Comparison of ENCODE assay signal across 9 cellular contexts in the genomic region with DNA sequence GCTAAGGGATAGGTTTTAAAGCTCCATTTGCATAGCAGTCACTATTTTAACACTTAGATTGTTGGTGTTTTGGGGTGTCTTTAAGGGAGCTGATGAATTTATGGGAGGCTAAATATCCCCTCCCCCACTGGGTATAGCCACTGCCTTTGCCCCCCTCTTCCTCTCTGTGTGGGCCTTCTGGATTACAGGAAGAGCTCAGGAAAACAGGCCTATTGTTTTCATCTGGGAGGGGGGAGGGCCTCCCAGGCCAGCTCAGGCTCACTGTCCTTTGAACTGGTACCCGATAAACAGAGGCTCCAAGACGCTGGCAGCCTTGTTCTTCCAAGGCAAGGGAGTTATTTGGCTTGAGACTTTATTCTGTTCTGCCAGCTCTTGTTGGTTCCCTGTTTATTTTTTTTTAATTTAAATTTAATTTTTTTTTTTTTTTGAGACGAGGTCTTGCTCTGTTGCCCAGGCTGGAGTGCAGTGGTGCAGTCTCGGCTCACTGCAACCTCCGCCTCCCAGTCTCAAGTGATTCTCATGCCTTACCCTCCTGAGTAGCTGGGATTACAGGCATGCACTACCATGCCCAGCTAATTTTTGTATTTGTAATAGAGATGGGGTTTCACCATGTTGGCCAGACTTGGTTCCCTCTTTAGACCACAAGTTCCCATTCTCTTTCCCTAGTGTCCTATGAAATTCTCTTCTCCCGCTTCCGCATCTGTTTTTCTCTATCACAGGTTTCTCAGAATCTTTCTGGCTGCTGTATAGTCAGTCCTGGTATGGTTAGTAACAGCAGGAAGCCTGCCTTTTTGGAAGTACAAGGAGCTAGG. TPM values are rescaled to one million over a fixed set of nuclear protein-coding genes. Genes with fewer than 3 reads are reported as not detected.
DNase-seq lines count a peak whose midpoint lies in the region; ATAC-seq, FAIRE-seq and TF ChIP-seq lines count a peak whose summit lies in the region.
"Had no signal": no experiment of that assay in that cellular context is flagged by ENCODE, and none has a peak within 500 bp of the region (broad histone marks: within the 10 kb centered on the region; RNA-seq: fewer than 3 reads in every experiment).

No MANE protein-coding gene starts in this region.

- ATAC-seq in HepG2 (peak; percentile 75), HG03095 (IDR thresholded peaks at IDR 0.05; ENCODE audit: unreplicated experiment) (no peak), HG02884 (IDR thresholded peaks at IDR 0.05; ENCODE audit: unreplicated experiment) (no peak)

- peak; percentile 31 for DNase-seq in NCI-H510A (lab: John Stamatoyannopoulos, UW)
- DNase-seq in H1 (ENCODE audit: low read depth in 1 of 2, low spot score in 2 of 2) = no peak
- DNase-seq in HepG2 (ENCODE audit: low spot score) = peak; percentile 74
- DNase-seq in activated CD4-positive, alpha-beta T cell treated with anti-CD3 and anti-CD28 coated beads for 48 hours = no peak
- no peak for DNase-seq in DMS 273 treated with DMSO at 0.1 percent for 48 hours (lab: John Stamatoyannopoulos, UW)
- DNase-seq: NCI-H2171 treated with DMSO at 0.1 percent for 48 hours had no signal

- H3K79me2 ChIP-seq in H1 (ENCODE audit: control insufficient read depth in 1 of 2, insufficient read depth in 2 of 2, low read length in 2 of 2) = peaks cover 0 to 39% of the 10 kb centered on the region in 2 experiments; a peak in 2 of 4 replicates
- H3K79me2 ChIP-seq in HepG2 (ENCODE audit: insufficient read depth, low read length) = peaks cover 48% of the 10 kb centered on the region

- TF ChIP-seq POLR2A in H1 (IDR thresholded peaks at IDR 0.05; ENCODE audit: control extremely low read depth in 1 of 2, low read depth in 2 of 2, low read length in 2 of 2) (no peak), HepG2 (IDR thresholded peaks at IDR 0.05; ENCODE audit: insufficient read depth in 1 of 2, low read depth in 2 of 2, low read length in 2 of 2) (no peak)

- TF ChIP-seq CTCF in H1 (IDR thresholded peaks at IDR 0.05; ENCODE audit: control extremely low read depth in 1 of 3, insufficient read depth in 1 of 3, low read depth in 1 of 3, low read length in 3 of 3) = no peak
- no peak for TF ChIP-seq CTCF in HepG2 (CRISPR knock-in tag; IDR thresholded peaks at IDR 0.05)

- H3K4ac ChIP-seq in H1 (replicated peaks; ENCODE audit: insufficient read length, low read depth, low read length) = peak overlapping the region; percentile 76

- no peak overlapping the region for H2BK15ac ChIP-seq in H1 (ENCODE audit: low read length)

- no TSS peak for BruUV-seq in HepG2 (replicated peaks; lab: Mats Ljungman, UMichigan)

- no peak for FAIRE-seq in H1 (lab: Jason Lieb, UNC)
- peak; percentile 75 for FAIRE-seq in HepG2 (lab: Jason Lieb, UNC)

- 0 out of 2 replicates have a peak overlapping the region, but pooled peaks have one; percentile 81 for H2BK12ac ChIP-seq in H1 (ENCODE audit: low read depth, low read length)

- H4K91ac ChIP-seq in H1 (replicated peaks; ENCODE audit: insufficient read length, low read length) = peak overlapping the region; percentile 63

- H2BK5ac ChIP-seq in H1 (ENCODE audit: low read depth, low read length) = peak overlapping the region; percentile 95; the same call in 1 of the 2 replicates

- H3K9ac ChIP-seq in H1 (replicated peaks in 1 of 4; ENCODE audit: extremely low read depth in 1 of 4, low read depth in 3 of 4, low read length in 3 of 4) = no peak overlapping the region
- H3K9ac ChIP-seq in HepG2 (ENCODE audit: insufficient read depth, low read depth, low read length) = peak overlapping the region; percentile 36; the same call in 1 of the 2 replicates
- no peak overlapping the region for H3K9ac ChIP-seq in stomach smooth muscle (ENCODE audit: low read length in 2 of 2)

- peak overlapping the region; percentile 16 for H2BK120ac ChIP-seq in H1 (replicated peaks; ENCODE audit: low read depth, low read length)

- peaks cover 11% of the 10 kb centered on the region for H3K79me1 ChIP-seq in H1 (ENCODE audit: low read depth, low read length)

- no peak overlapping the region for H3K14ac ChIP-seq in H1 (ENCODE audit: insufficient read length)

- H4K5ac ChIP-seq in H1 (ENCODE audit: insufficient read length, low read depth, low read length) = peak overlapping the region; percentile 35

- H3K23ac ChIP-seq in H1 (ENCODE audit: insufficient read length) = no peak overlapping the region

- H3K4me1 ChIP-seq in H1 (replicated peaks in 1 of 4; ENCODE audit: control insufficient read depth in 3 of 4, insufficient read depth in 4 of 4, low read length in 3 of 4) (peaks cover 26 to 46% (median 37%) of the 10 kb centered on the region in 4 experiments), HepG2 (ENCODE audit: insufficient read depth, low read length) (peaks cover 70% of the 10 kb centered on the region), stomach smooth muscle (ENCODE audit: control insufficient read depth, insufficient read depth, low read length) (peaks cover 17% of the 10 kb centered on the region)

- H3K4me2 ChIP-seq in H1 (ENCODE audit: insufficient read depth in 1 of 2, low read depth in 2 of 2, low read length in 2 of 2) = peak overlapping the region; percentile 54 to 59
- H3K4me2 ChIP-seq in HepG2 (ENCODE audit: low read depth, low read length) = peak overlapping the region; percentile 62

- TF ChIP-seq EP300 in H1 (IDR thresholded peaks at IDR 0.05; ENCODE audit: borderline replicate concordance in 1 of 2, low read depth in 2 of 2, low read length in 2 of 2) (no peak), HepG2 (IDR thresholded peaks at IDR 0.05; ENCODE audit: low read depth in 2 of 2, low read length in 2 of 2) (peak in 1 of 2 experiments; percentile 72; a peak in 2 of 4 replicates), HepG2 (CRISPR knock-in tag; IDR thresholded peaks at IDR 0.05; ENCODE audit: borderline replicate concordance) (peak; percentile 53; the same call in 1 of the 2 replicates)

- POLR2A ChIA-PET in H1 (lab: Charles Lee; ENCODE audit: partially characterized antibody) = interaction anchor here (0.6 to 2.8 kb wide), 16 partner anchors 8 to 493 kb away, joined by 3 to 15 read pairs (median 3); a partner anchor contains a TSS
- POLR2A ChIA-PET in HepG2 (lab: Yijun Ruan, JAX) = interaction anchor here (0.8 to 2.0 kb wide), 13 partner anchors 9 to 150 kb away, joined by 3 to 12 read pairs (median 5); a partner anchor contains a TSS

- H3K9me3 ChIP-seq in H1 (ENCODE audit: insufficient read depth in 2 of 2, low read depth in 1 of 2, low read length in 1 of 2) = no peaks in the 10 kb centered on the region
- no peaks in the 10 kb centered on the region for H3K9me3 ChIP-seq in HepG2 (ENCODE audit: low read length)
- no peaks in the 10 kb centered on the region for H3K9me3 ChIP-seq in stomach smooth muscle (ENCODE audit: control insufficient read depth in 2 of 2, low read length in 2 of 2)

- peak overlapping the region; percentile 62 for H3K27ac ChIP-seq in H1 (ENCODE audit: low read depth, low read length)
- peak overlapping the region; percentile 57 for H3K27ac ChIP-seq in HepG2 (ENCODE audit: extremely low read length, insufficient read depth, low read length)
- H3K27ac ChIP-seq in stomach smooth muscle (ENCODE audit: low read length) = peak overlapping the region; percentile 24

- H3K27me3 ChIP-seq in H1 (replicated peaks in 1 of 4; ENCODE audit: control insufficient read depth in 3 of 4, extremely low read depth in 1 of 4, insufficient read depth in 3 of 4, low read length in 3 of 4) (no peaks in the 10 kb centered on the region), HepG2 (ENCODE audit: control insufficient read depth in 1 of 2, insufficient read depth in 2 of 2, low read length in 2 of 2) (no peaks in the 10 kb centered on the region), stomach smooth muscle (ENCODE audit: control insufficient read depth in 1 of 2, insufficient read depth in 2 of 2, low read length in 2 of 2) (no peaks in the 10 kb centered on the region)

- H3K36me3 ChIP-seq in H1 (ENCODE audit: control insufficient read depth in 2 of 4, insufficient read depth in 4 of 4, low read length in 3 of 4) = no peaks in the 10 kb centered on the region
- peaks cover 11 to 42% of the 10 kb centered on the region in 2 experiments for H3K36me3 ChIP-seq in HepG2 (replicated peaks in 1 of 2; ENCODE audit: control insufficient read depth in 1 of 2, insufficient read depth in 2 of 2, low read length in 2 of 2)
- peaks cover 0 to 10% of the 10 kb centered on the region in 2 donors for H3K36me3 ChIP-seq in stomach smooth muscle (ENCODE audit: control insufficient read depth in 2 of 2, insufficient read depth in 2 of 2, low read length in 2 of 2)

- H4K8ac ChIP-seq in H1 (ENCODE audit: extremely low read depth, insufficient read depth, low read length) = no peak overlapping the region

- intact Hi-C loops in HepG2 (cut with micrococcal nuclease; ENCODE audit: unreplicated experiment) = no loop called here

- peaks cover under 1% of the 10 kb centered on the region; the same call in 1 of the 2 replicates for H3K23me2 ChIP-seq in H1 (ENCODE audit: low read depth, low read length)

- H3K56ac ChIP-seq in H1 (replicated peaks; ENCODE audit: insufficient read length, low read depth, low read length) = peak overlapping the region; percentile 73

- peak overlapping the region; percentile 93; the same call in 1 of the 2 replicates for H2AK5ac ChIP-seq in H1 (ENCODE audit: low read depth, low read length)

- no peak overlapping the region for H2AFZ ChIP-seq in H1 (ENCODE audit: low read length)
- H2AFZ ChIP-seq in HepG2 (ENCODE audit: low read length) = no peak overlapping the region

- peak overlapping the region; percentile 85; the same call in 1 of the 2 replicates for H3K18ac ChIP-seq in H1 (ENCODE audit: extremely low read depth, low read length)

- TF ChIP-seq RAD21 in H1 (IDR thresholded peaks at IDR 0.05 in 1 of 2, conservative IDR thresholded peaks at IDR 0.05 in 1 of 2; ENCODE audit: low read depth in 2 of 2, low read length in 2 of 2) (no peak), HepG2 (CRISPR knock-in tag; IDR thresholded peaks at IDR 0.05) (no peak)

- CTCF ChIA-PET in H1 (lab: Charles Lee; ENCODE audit: partially characterized antibody) (interaction anchor here (0.6 to 3.5 kb wide), 21 partner anchors 9 to 292 kb away, joined by 3 to 15 read pairs (median 3); a partner anchor contains a TSS), HepG2 (lab: Yijun Ruan, JAX; ENCODE audit: low intra/inter-chr PET ratio, low total read pairs) (no interaction called here)

- 65% methylated on average over 7 of the region's 7 CpGs; no CpG with 5 or more reads in 1 of the 2 experiments for WGBS in H1 (ENCODE audit: extremely low coverage in 1 of 2, insufficient coverage in 1 of 2, insufficient read length in 1 of 2, insufficient replicate concordance in 2 of 2, low coverage in 1 of 2, low lambda C conversion rate in 2 of 2, missing lambda C conversion rate in 1 of 2), 2 experiments
- WGBS in HepG2 (ENCODE audit: low lambda C conversion rate) = 52% methylated on average over 7 of the region's 7 CpGs

- peak overlapping the region; percentile 93 for H2BK20ac ChIP-seq in H1 (ENCODE audit: low read length)

- H4K20me1 ChIP-seq in H1 (replicated peaks in 1 of 2; ENCODE audit: control insufficient read depth in 1 of 2, insufficient read depth in 2 of 2, low read length in 2 of 2) = peaks cover 0 to 1% of the 10 kb centered on the region in 2 experiments
- H4K20me1 ChIP-seq in HepG2 (ENCODE audit: insufficient read depth, low read length) = no peaks in the 10 kb centered on the region

- in situ Hi-C loops in HepG2 (cut with HindIII; ENCODE audit: extremely low pct_ligation_motif_present, low pct_unique_long_range_greater_than_20kb) = no loop called here

- peak overlapping the region in 1 of 4 experiments; percentile 41; a peak in 3 of 8 replicates for H3K4me3 ChIP-seq in H1 (ENCODE audit: extremely low read depth in 1 of 4, insufficient read depth in 2 of 4, low read depth in 3 of 4, low read length in 4 of 4)
- no peak overlapping the region; a peak in 1 of 6 replicates for H3K4me3 ChIP-seq in HepG2 (replicated peaks in 1 of 3; ENCODE audit: insufficient read depth in 1 of 3, low read depth in 2 of 3, low read length in 3 of 3)
- no peak overlapping the region for H3K4me3 ChIP-seq in stomach smooth muscle (ENCODE audit: low read length in 2 of 2)

RNA-seq across cellular contexts. Expression of a gene that starts 25.1 kb away (rescaled TPM):
- 74.4 and 77.7 TPM in 2 replicates for total RNA-seq in H1 (2021; fragmentation: NEBNext Ultra II Directional; extraction: Animal tissue kit (Norgen Biotek cat#: 25700))
- polyA plus RNA-seq in H1 (2011; rRNA removed) = 26.9 and 44.8 TPM in 2 replicates
- 38.8 TPM for polyA plus RNA-seq in H1 (2011; cell fraction: cytosol; rRNA removed)
- polyA plus RNA-seq in H1 (2011; cell fraction: nucleus; rRNA removed) = 239 TPM
- 69.2 to 78.6 TPM (median 71.3 TPM) in 4 replicates for polyA plus RNA-seq in H1 (2012, experiment 1 of 2)
- polyA plus RNA-seq in H1 (2012, experiment 2 of 2) = 36.3 TPM
- polyA plus RNA-seq in H1 (2013, experiment 1 of 2) = 30.5 TPM
- 28.3 TPM for polyA plus RNA-seq in H1 (2013, experiment 2 of 2)
- polyA minus RNA-seq in H1 (2011; rRNA and poly(A)+ RNA removed) = 70.0 and 80.8 TPM in 2 replicates
- polyA minus RNA-seq in H1 (2011; cell fraction: cytosol; rRNA and poly(A)+ RNA removed) = 33.0 TPM
- 42.4 TPM for polyA minus RNA-seq in H1 (2011; cell fraction: nucleus; rRNA and poly(A)+ RNA removed)
- 15.2 and 17.2 TPM in 2 replicates for total RNA-seq in HepG2 (2016; rRNA removed; fragmentation: Illumina TruSeq; extraction: Trizol)
- 23.3 and 30.8 TPM in 2 replicates for total RNA-seq in HepG2 (2016; cell fraction: cytosol; rRNA removed; fragmentation: Illumina TruSeq; extraction: Trizol; ENCODE audit: low read depth)
- 14.0 and 18.0 TPM in 2 replicates for total RNA-seq in HepG2 (2016; cell fraction: insoluble cytoplasmic fraction; rRNA removed; fragmentation: Illumina TruSeq; extraction: Trizol)
- 18.2 and 20.0 TPM in 2 replicates for total RNA-seq in HepG2 (2016; cell fraction: membrane; rRNA removed; fragmentation: Illumina TruSeq; extraction: Trizol)
- 19.4 and 19.5 TPM in 2 replicates for total RNA-seq in HepG2 (2016; cell fraction: nucleus; rRNA removed; fragmentation: Illumina TruSeq; extraction: Trizol)
- 63.9 and 75.5 TPM in 2 replicates for polyA plus RNA-seq in HepG2 (2011; rRNA removed)
- polyA plus RNA-seq in HepG2 (2011; cell fraction: cytosol; rRNA removed) = 26.5 and 29.4 TPM in 2 replicates
- polyA plus RNA-seq in HepG2 (2011; cell fraction: nucleus; rRNA removed) = 412 and 513 TPM in 2 replicates
- polyA plus RNA-seq in HepG2 (2012) = 65.0 and 70.4 TPM in 2 replicates
- 2.7 TPM in 2 replicates for polyA plus RNA-seq in HepG2 (2016; cell fraction: cytosol; fragmentation: Illumina TruSeq; extraction: Trizol; ENCODE audit: low read depth)
- 13.5 and 20.2 TPM in 2 replicates for polyA plus RNA-seq in HepG2 (2016; cell fraction: insoluble cytoplasmic fraction; fragmentation: Illumina TruSeq; extraction: Trizol; ENCODE audit: low read depth)
- polyA plus RNA-seq in HepG2 (2016; cell fraction: membrane; fragmentation: Illumina TruSeq; extraction: Trizol; ENCODE audit: low read depth) = 8.2 and 9.7 TPM in 2 replicates
- polyA plus RNA-seq in HepG2 (2016; cell fraction: nucleus; fragmentation: Illumina TruSeq; extraction: Trizol; ENCODE audit: insufficient read depth, low read depth) = 94.7 and 99.9 TPM in 2 replicates
- 48.1 and 56.8 TPM in 2 replicates for polyA minus RNA-seq in HepG2 (2011; rRNA and poly(A)+ RNA removed; ENCODE audit: low replicate concordance)
- 15.6 and 21.3 TPM in 2 replicates for polyA minus RNA-seq in HepG2 (2011; cell fraction: cytosol; rRNA and poly(A)+ RNA removed)
- polyA minus RNA-seq in HepG2 (2011; cell fraction: nucleus; rRNA and poly(A)+ RNA removed) = 64.1 and 70.6 TPM in 2 replicates

RNA-seq across cellular contexts. Expression of a gene that starts 41.1 kb away (rescaled TPM):
- 0.38 and 0.39 TPM in 2 replicates for total RNA-seq in H1 (2021; fragmentation: NEBNext Ultra II Directional; extraction: Animal tissue kit (Norgen Biotek cat#: 25700))
- polyA plus RNA-seq in H1 (2011; rRNA removed) (0.45 and 0.67 TPM in 2 replicates), HepG2 (2011; rRNA removed) (0.59 and 0.82 TPM in 2 replicates)
- 0.45 TPM for polyA plus RNA-seq in H1 (2011; cell fraction: cytosol; rRNA removed)
- 1.1 TPM for polyA plus RNA-seq in H1 (2011; cell fraction: nucleus; rRNA removed)
- polyA plus RNA-seq in H1 (2012, experiment 1 of 2) = 0.48 to 0.87 TPM (median 0.69 TPM) in 4 replicates
- polyA plus RNA-seq in H1 (2012, experiment 2 of 2) = 0.34 TPM
- 0.45 TPM for polyA plus RNA-seq in H1 (2013, experiment 1 of 2)
- polyA plus RNA-seq in H1 (2013, experiment 2 of 2) = 0.35 TPM
- polyA minus RNA-seq in H1 (2011; rRNA and poly(A)+ RNA removed) = 0.24 and 0.38 TPM in 2 replicates
- polyA minus RNA-seq in H1 (2011; cell fraction: cytosol; rRNA and poly(A)+ RNA removed) = 0.95 TPM
- polyA minus RNA-seq in H1 (2011; cell fraction: nucleus; rRNA and poly(A)+ RNA removed) = 1.2 TPM
- 0.20 TPM in 1 of 2 replicates, not detected in the other for total RNA-seq in HepG2 (2016; rRNA removed; fragmentation: Illumina TruSeq; extraction: Trizol)
- total RNA-seq in HepG2 (2016; cell fraction: cytosol; rRNA removed; fragmentation: Illumina TruSeq; extraction: Trizol; ENCODE audit: low read depth) = not detected in 2 replicates
- 0.28 TPM in 1 of 2 replicates, not detected in the other for total RNA-seq in HepG2 (2016; cell fraction: insoluble cytoplasmic fraction; rRNA removed; fragmentation: Illumina TruSeq; extraction: Trizol)
- 0.06 and 0.07 TPM in 2 replicates for total RNA-seq in HepG2 (2016; cell fraction: membrane; rRNA removed; fragmentation: Illumina TruSeq; extraction: Trizol)
- 0.59 and 0.66 TPM in 2 replicates for total RNA-seq in HepG2 (2016; cell fraction: nucleus; rRNA removed; fragmentation: Illumina TruSeq; extraction: Trizol)
- 0.22 and 0.34 TPM in 2 replicates for polyA plus RNA-seq in HepG2 (2011; cell fraction: cytosol; rRNA removed)
- 5.9 and 7.7 TPM in 2 replicates for polyA plus RNA-seq in HepG2 (2011; cell fraction: nucleus; rRNA removed)
- 0.52 and 0.69 TPM in 2 replicates for polyA plus RNA-seq in HepG2 (2012)
- 0.05 and 0.09 TPM in 2 replicates for polyA plus RNA-seq in HepG2 (2016; cell fraction: cytosol; fragmentation: Illumina TruSeq; extraction: Trizol; ENCODE audit: low read depth)
- not detected in 2 replicates for polyA plus RNA-seq in HepG2 (2016; cell fraction: insoluble cytoplasmic fraction; fragmentation: Illumina TruSeq; extraction: Trizol; ENCODE audit: low read depth)
- 0.05 TPM in 1 of 2 replicates, not detected in the other for polyA plus RNA-seq in HepG2 (2016; cell fraction: membrane; fragmentation: Illumina TruSeq; extraction: Trizol; ENCODE audit: low read depth)
- 0.82 and 0.93 TPM in 2 replicates for polyA plus RNA-seq in HepG2 (2016; cell fraction: nucleus; fragmentation: Illumina TruSeq; extraction: Trizol; ENCODE audit: insufficient read depth, low read depth)
- 0.37 and 1.6 TPM in 2 replicates for polyA minus RNA-seq in HepG2 (2011; rRNA and poly(A)+ RNA removed; ENCODE audit: low replicate concordance)
- not detected in 2 replicates for polyA minus RNA-seq in HepG2 (2011; cell fraction: cytosol; rRNA and poly(A)+ RNA removed)
- 6.2 and 6.3 TPM in 2 replicates for polyA minus RNA-seq in HepG2 (2011; cell fraction: nucleus; rRNA and poly(A)+ RNA removed)

RNA-seq across cellular contexts. Expression of a gene that starts 44.6 kb away (rescaled TPM):
- total RNA-seq in H1 (2021; fragmentation: NEBNext Ultra II Directional; extraction: Animal tissue kit (Norgen Biotek cat#: 25700)) = 0.15 and 0.40 TPM in 2 replicates
- polyA plus RNA-seq in H1 (2011; rRNA removed) (0.33 and 0.63 TPM in 2 replicates), HepG2 (2011; rRNA removed) (0.59 and 1.3 TPM in 2 replicates)
- 0.27 TPM for polyA plus RNA-seq in H1 (2011; cell fraction: cytosol; rRNA removed)
- polyA plus RNA-seq in H1 (2011; cell fraction: nucleus; rRNA removed) = 0.71 TPM
- polyA plus RNA-seq in H1 (2012, experiment 1 of 2) = 0.25 to 0.61 TPM (median 0.35 TPM) in 4 replicates
- 0.31 TPM for polyA plus RNA-seq in H1 (2012, experiment 2 of 2)
- 0.14 TPM for polyA plus RNA-seq in H1 (2013, experiment 1 of 2)
- polyA plus RNA-seq in H1 (2013, experiment 2 of 2) = 0.17 TPM
- polyA minus RNA-seq in H1 (2011; rRNA and poly(A)+ RNA removed) = 0.32 and 0.35 TPM in 2 replicates
- polyA minus RNA-seq in H1 (2011; cell fraction: cytosol; rRNA and poly(A)+ RNA removed) = 0.66 TPM
- polyA minus RNA-seq in H1 (2011; cell fraction: nucleus; rRNA and poly(A)+ RNA removed) = 0.50 TPM
- 0.25 and 0.53 TPM in 2 replicates for total RNA-seq in HepG2 (2016; rRNA removed; fragmentation: Illumina TruSeq; extraction: Trizol)
- total RNA-seq in HepG2 (2016; cell fraction: cytosol; rRNA removed; fragmentation: Illumina TruSeq; extraction: Trizol; ENCODE audit: low read depth) = 0.20 TPM in 1 of 2 replicates, not detected in the other
- total RNA-seq in HepG2 (2016; cell fraction: insoluble cytoplasmic fraction; rRNA removed; fragmentation: Illumina TruSeq; extraction: Trizol) = 0.12 and 0.39 TPM in 2 replicates
- total RNA-seq in HepG2 (2016; cell fraction: membrane; rRNA removed; fragmentation: Illumina TruSeq; extraction: Trizol) = 0.37 and 0.90 TPM in 2 replicates
- 0.31 and 0.44 TPM in 2 replicates for total RNA-seq in HepG2 (2016; cell fraction: nucleus; rRNA removed; fragmentation: Illumina TruSeq; extraction: Trizol)
- 0.27 and 0.40 TPM in 2 replicates for polyA plus RNA-seq in HepG2 (2011; cell fraction: cytosol; rRNA removed)
- 6.8 and 8.7 TPM in 2 replicates for polyA plus RNA-seq in HepG2 (2011; cell fraction: nucleus; rRNA removed)
- polyA plus RNA-seq in HepG2 (2012) = 0.39 and 0.76 TPM in 2 replicates
- 0.17 and 0.27 TPM in 2 replicates for polyA plus RNA-seq in HepG2 (2016; cell fraction: cytosol; fragmentation: Illumina TruSeq; extraction: Trizol; ENCODE audit: low read depth)
- polyA plus RNA-seq in HepG2 (2016; cell fraction: insoluble cytoplasmic fraction; fragmentation: Illumina TruSeq; extraction: Trizol; ENCODE audit: low read depth) = 0.12 and 0.25 TPM in 2 replicates
- polyA plus RNA-seq in HepG2 (2016; cell fraction: membrane; fragmentation: Illumina TruSeq; extraction: Trizol; ENCODE audit: low read depth) = 0.39 and 0.45 TPM in 2 replicates
- 1.8 and 2.2 TPM in 2 replicates for polyA plus RNA-seq in HepG2 (2016; cell fraction: nucleus; fragmentation: Illumina TruSeq; extraction: Trizol; ENCODE audit: insufficient read depth, low read depth)
- polyA minus RNA-seq in HepG2 (2011; rRNA and poly(A)+ RNA removed; ENCODE audit: low replicate concordance) = 0.23 and 0.64 TPM in 2 replicates
- 0.20 TPM in 1 of 2 replicates, not detected in the other for polyA minus RNA-seq in HepG2 (2011; cell fraction: cytosol; rRNA and poly(A)+ RNA removed)
- 0.50 TPM in 1 of 2 replicates, not detected in the other for polyA minus RNA-seq in HepG2 (2011; cell fraction: nucleus; rRNA and poly(A)+ RNA removed)

RNA-seq across cellular contexts. Expression of a gene that starts 51.3 kb away (rescaled TPM):
- total RNA-seq in H1 (2021; fragmentation: NEBNext Ultra II Directional; extraction: Animal tissue kit (Norgen Biotek cat#: 25700)) = 48.4 and 53.0 TPM in 2 replicates
- polyA plus RNA-seq in H1 (2011; rRNA removed) (44.3 and 59.8 TPM in 2 replicates), HepG2 (2011; rRNA removed) (29.7 and 45.8 TPM in 2 replicates)
- 59.0 TPM for polyA plus RNA-seq in H1 (2011; cell fraction: cytosol; rRNA removed)
- 192 TPM for polyA plus RNA-seq in H1 (2011; cell fraction: nucleus; rRNA removed)
- 47.0 to 64.6 TPM (median 57.7 TPM) in 4 replicates for polyA plus RNA-seq in H1 (2012, experiment 1 of 2)
- 40.2 TPM for polyA plus RNA-seq in H1 (2012, experiment 2 of 2)
- 22.1 TPM for polyA plus RNA-seq in H1 (2013, experiment 1 of 2)
- 21.0 TPM for polyA plus RNA-seq in H1 (2013, experiment 2 of 2)
- polyA minus RNA-seq in H1 (2011; rRNA and poly(A)+ RNA removed) = 55.5 and 60.1 TPM in 2 replicates
- polyA minus RNA-seq in H1 (2011; cell fraction: cytosol; rRNA and poly(A)+ RNA removed) = 31.8 TPM
- polyA minus RNA-seq in H1 (2011; cell fraction: nucleus; rRNA and poly(A)+ RNA removed) = 49.7 TPM
- total RNA-seq in HepG2 (2016; rRNA removed; fragmentation: Illumina TruSeq; extraction: Trizol) = 7.8 and 13.4 TPM in 2 replicates
- 1.5 and 3.3 TPM in 2 replicates for total RNA-seq in HepG2 (2016; cell fraction: cytosol; rRNA removed; fragmentation: Illumina TruSeq; extraction: Trizol; ENCODE audit: low read depth)
- total RNA-seq in HepG2 (2016; cell fraction: insoluble cytoplasmic fraction; rRNA removed; fragmentation: Illumina TruSeq; extraction: Trizol) = 6.9 and 12.9 TPM in 2 replicates
- total RNA-seq in HepG2 (2016; cell fraction: membrane; rRNA removed; fragmentation: Illumina TruSeq; extraction: Trizol) = 4.0 and 5.4 TPM in 2 replicates
- total RNA-seq in HepG2 (2016; cell fraction: nucleus; rRNA removed; fragmentation: Illumina TruSeq; extraction: Trizol) = 12.4 and 12.8 TPM in 2 replicates
- polyA plus RNA-seq in HepG2 (2011; cell fraction: cytosol; rRNA removed) = 16.4 and 17.6 TPM in 2 replicates
- 157 and 165 TPM in 2 replicates for polyA plus RNA-seq in HepG2 (2011; cell fraction: nucleus; rRNA removed)
- polyA plus RNA-seq in HepG2 (2012) = 22.6 and 24.2 TPM in 2 replicates
- 1.2 and 1.5 TPM in 2 replicates for polyA plus RNA-seq in HepG2 (2016; cell fraction: cytosol; fragmentation: Illumina TruSeq; extraction: Trizol; ENCODE audit: low read depth)
- 7.8 and 12.9 TPM in 2 replicates for polyA plus RNA-seq in HepG2 (2016; cell fraction: insoluble cytoplasmic fraction; fragmentation: Illumina TruSeq; extraction: Trizol; ENCODE audit: low read depth)
- polyA plus RNA-seq in HepG2 (2016; cell fraction: membrane; fragmentation: Illumina TruSeq; extraction: Trizol; ENCODE audit: low read depth) = 2.9 and 4.3 TPM in 2 replicates
- polyA plus RNA-seq in HepG2 (2016; cell fraction: nucleus; fragmentation: Illumina TruSeq; extraction: Trizol; ENCODE audit: insufficient read depth, low read depth) = 38.3 and 45.9 TPM in 2 replicates
- polyA minus RNA-seq in HepG2 (2011; rRNA and poly(A)+ RNA removed; ENCODE audit: low replicate concordance) = 20.6 and 62.4 TPM in 2 replicates
- 14.3 and 14.5 TPM in 2 replicates for polyA minus RNA-seq in HepG2 (2011; cell fraction: cytosol; rRNA and poly(A)+ RNA removed)
- polyA minus RNA-seq in HepG2 (2011; cell fraction: nucleus; rRNA and poly(A)+ RNA removed) = 23.3 and 33.3 TPM in 2 replicates

Comparison
In these comparisons a context has a peak if more than half of its experiments do, and no peak if none do; other contexts are left out.
1. DNase-seq: peak in NCI-H510A (single experiment) and HepG2 (single experiment); none in H1 (0 of 2), activated CD4-positive, alpha-beta T cell treated with anti-CD3 and anti-CD28 coated beads for 48 hours (single experiment) and DMS 273 treated with DMSO at 0.1 percent for 48 hours (single experiment).
2. Peak in every context shown above with its lines, with median percentiles within 50 percentile points of each other: H3K27ac ChIP-seq.